In the genomic region with DNA sequence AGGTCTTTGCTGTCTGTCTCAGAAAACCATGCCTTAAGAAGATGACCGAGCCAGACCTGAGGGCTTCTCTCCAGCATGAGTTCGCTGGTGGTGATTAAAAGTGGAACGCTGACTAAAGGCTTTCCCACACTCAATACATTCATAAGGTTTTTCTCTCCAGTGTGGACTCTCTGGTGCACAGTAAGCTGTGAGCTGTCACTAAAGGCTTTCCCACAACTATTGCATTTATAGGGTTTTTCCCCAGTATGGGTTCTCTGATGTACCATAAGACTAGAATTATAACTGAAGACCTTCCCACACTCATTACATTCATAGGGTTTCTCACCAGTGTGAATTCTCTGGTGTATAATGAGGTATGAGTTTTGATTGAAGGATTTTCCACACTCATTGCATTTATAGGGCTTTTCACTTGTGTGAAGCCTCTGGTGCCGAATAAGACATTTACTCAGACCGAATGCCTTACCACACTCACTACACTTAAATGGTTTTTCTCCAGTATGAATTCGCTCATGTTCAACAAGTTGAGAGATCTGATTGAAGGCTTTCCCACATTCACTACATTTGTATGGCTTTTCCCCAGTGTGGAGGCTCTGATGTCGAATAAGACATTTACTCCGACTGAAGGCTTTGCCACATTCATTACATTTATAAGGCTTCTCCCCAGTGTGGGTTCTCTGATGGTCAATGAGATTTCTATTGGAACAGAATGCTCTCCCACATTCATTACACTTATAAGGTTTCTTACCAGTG, we compare ENCODE assay signal across 2 cellular contexts.
A peak's percentile ranks its signal among the peaks of the same experiment; 100 is the strongest.
TF ChIP-seq lines count a peak whose summit lies in the region.

No MANE protein-coding gene starts in this region.

TF ChIP-seq in liver, 16 proteins besides CTCF, POLR2A, EP300 and RAD21:
- no peak for TF ChIP-seq FOXA2 (IDR thresholded peaks at IDR 0.05)
- TF ChIP-seq HNF4G (IDR thresholded peaks at IDR 0.05) = no peak
- no peak for TF ChIP-seq NR2F2 (IDR thresholded peaks at IDR 0.05)
- TF ChIP-seq, protein P1, sequence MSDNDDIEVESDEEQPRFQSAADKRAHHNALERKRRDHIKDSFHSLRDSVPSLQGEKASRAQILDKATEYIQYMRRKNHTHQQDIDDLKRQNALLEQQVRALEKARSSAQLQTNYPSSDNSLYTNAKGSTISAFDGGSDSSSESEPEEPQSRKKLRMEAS (IDR thresholded peaks at IDR 0.05) = no peak
- TF ChIP-seq, protein P2, sequence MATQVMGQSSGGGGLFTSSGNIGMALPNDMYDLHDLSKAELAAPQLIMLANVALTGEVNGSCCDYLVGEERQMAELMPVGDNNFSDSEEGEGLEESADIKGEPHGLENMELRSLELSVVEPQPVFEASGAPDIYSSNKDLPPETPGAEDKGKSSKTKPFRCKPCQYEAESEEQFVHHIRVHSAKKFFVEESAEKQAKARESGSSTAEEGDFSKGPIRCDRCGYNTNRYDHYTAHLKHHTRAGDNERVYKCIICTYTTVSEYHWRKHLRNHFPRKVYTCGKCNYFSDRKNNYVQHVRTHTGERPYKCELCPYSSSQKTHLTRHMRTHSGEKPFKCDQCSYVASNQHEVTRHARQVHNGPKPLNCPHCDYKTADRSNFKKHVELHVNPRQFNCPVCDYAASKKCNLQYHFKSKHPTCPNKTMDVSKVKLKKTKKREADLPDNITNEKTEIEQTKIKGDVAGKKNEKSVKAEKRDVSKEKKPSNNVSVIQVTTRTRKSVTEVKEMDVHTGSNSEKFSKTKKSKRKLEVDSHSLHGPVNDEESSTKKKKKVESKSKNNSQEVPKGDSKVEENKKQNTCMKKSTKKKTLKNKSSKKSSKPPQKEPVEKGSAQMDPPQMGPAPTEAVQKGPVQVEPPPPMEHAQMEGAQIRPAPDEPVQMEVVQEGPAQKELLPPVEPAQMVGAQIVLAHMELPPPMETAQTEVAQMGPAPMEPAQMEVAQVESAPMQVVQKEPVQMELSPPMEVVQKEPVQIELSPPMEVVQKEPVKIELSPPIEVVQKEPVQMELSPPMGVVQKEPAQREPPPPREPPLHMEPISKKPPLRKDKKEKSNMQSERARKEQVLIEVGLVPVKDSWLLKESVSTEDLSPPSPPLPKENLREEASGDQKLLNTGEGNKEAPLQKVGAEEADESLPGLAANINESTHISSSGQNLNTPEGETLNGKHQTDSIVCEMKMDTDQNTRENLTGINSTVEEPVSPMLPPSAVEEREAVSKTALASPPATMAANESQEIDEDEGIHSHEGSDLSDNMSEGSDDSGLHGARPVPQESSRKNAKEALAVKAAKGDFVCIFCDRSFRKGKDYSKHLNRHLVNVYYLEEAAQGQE (IDR thresholded peaks at IDR 0.05) = no peak
- no peak for TF ChIP-seq YY1 (IDR thresholded peaks at IDR 0.05)
- TF ChIP-seq EGR1 (IDR thresholded peaks at IDR 0.05; ENCODE audit: low read depth in 2 of 2) = no peak
- TF ChIP-seq, protein P3, sequence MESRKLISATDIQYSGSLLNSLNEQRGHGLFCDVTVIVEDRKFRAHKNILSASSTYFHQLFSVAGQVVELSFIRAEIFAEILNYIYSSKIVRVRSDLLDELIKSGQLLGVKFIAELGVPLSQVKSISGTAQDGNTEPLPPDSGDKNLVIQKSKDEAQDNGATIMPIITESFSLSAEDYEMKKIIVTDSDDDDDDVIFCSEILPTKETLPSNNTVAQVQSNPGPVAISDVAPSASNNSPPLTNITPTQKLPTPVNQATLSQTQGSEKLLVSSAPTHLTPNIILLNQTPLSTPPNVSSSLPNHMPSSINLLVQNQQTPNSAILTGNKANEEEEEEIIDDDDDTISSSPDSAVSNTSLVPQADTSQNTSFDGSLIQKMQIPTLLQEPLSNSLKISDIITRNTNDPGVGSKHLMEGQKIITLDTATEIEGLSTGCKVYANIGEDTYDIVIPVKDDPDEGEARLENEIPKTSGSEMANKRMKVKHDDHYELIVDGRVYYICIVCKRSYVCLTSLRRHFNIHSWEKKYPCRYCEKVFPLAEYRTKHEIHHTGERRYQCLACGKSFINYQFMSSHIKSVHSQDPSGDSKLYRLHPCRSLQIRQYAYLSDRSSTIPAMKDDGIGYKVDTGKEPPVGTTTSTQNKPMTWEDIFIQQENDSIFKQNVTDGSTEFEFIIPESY (IDR thresholded peaks at IDR 0.05) = no peak
- TF ChIP-seq GABPA (IDR thresholded peaks at IDR 0.05 in 1 of 2, conservative IDR thresholded peaks at IDR 0.05 in 1 of 2) = no peak
TF ChIP-seq in liver: peak in this region for 0.

TF ChIP-seq in GM12878, 131 proteins besides CTCF, POLR2A, EP300 and RAD21:
- TF ChIP-seq ZNF274 (IDR thresholded peaks at IDR 0.05; ENCODE audit: insufficient read depth, insufficient read length) = peak; percentile 57
- TF ChIP-seq, protein P4, sequence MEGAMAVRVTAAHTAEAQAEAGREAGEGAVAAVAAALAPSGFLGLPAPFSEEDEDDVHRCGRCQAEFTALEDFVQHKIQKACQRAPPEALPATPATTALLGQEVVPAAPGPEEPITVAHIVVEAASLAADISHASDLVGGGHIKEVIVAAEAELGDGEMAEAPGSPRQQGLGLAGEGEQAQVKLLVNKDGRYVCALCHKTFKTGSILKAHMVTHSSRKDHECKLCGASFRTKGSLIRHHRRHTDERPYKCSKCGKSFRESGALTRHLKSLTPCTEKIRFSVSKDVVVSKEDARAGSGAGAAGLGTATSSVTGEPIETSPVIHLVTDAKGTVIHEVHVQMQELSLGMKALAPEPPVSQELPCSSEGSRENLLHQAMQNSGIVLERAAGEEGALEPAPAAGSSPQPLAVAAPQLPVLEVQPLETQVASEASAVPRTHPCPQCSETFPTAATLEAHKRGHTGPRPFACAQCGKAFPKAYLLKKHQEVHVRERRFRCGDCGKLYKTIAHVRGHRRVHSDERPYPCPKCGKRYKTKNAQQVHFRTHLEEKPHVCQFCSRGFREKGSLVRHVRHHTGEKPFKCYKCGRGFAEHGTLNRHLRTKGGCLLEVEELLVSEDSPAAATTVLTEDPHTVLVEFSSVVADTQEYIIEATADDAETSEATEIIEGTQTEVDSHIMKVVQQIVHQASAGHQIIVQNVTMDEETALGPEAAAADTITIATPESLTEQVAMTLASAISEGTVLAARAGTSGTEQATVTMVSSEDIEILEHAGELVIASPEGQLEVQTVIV (IDR thresholded peaks at IDR 0.05; ENCODE audit: borderline replicate concordance, partially characterized antibody) = no peak
- no peak for TF ChIP-seq ESRRA (IDR thresholded peaks at IDR 0.05; ENCODE audit: low read length)
